ENCODE assay signal across 15 cellular contexts in genomic region chr14:93299831-93300230, GRCh38. TPM values are rescaled to one million over a fixed set of nuclear protein-coding genes. Genes with fewer than 3 reads are reported as not detected.
A peak's percentile ranks its signal among the peaks of the same experiment; 100 is the strongest.
DNase-seq lines count a peak whose midpoint lies in the region; ATAC-seq and TF ChIP-seq lines count a peak whose summit lies in the region.
"Had no signal": no experiment of that assay in that cellular context is flagged by ENCODE, and none has a peak within 500 bp of the region (broad histone marks: within the 10 kb centered on the region; RNA-seq: fewer than 3 reads in every experiment).

No MANE protein-coding gene starts in this region.

- TF ChIP-seq CTCF in WTC11 (IDR thresholded peaks at IDR 0.05) = no peak
- TF ChIP-seq CTCF in fibroblast of villous mesenchyme (IDR thresholded peaks at IDR 0.05; ENCODE audit: insufficient read depth, low read depth, low read length) = no peak
- TF ChIP-seq CTCF in WERI-Rb-1 (IDR thresholded peaks at IDR 0.05; ENCODE audit: low read depth, low read length) = no peak

- no peaks in the 10 kb centered on the region for H3K27me3 Mint-ChIP-seq in WTC11 (ENCODE audit: low read depth)

- H3K4me3 ChIP-seq in fibroblast of villous mesenchyme (ENCODE audit: low read depth, low read length) = no peak overlapping the region
- no peak overlapping the region for H3K4me3 ChIP-seq in subcutaneous abdominal adipose tissue (ENCODE audit: low read depth in 1 of 5, low read length in 5 of 5)
- no peak overlapping the region for H3K4me3 ChIP-seq in WERI-Rb-1 (ENCODE audit: low read depth, low read length)
- H3K4me3 ChIP-seq: SJCRH30 had no signal

- H3K27me3 ChIP-seq in subcutaneous abdominal adipose tissue (ENCODE audit: control insufficient read depth in 5 of 5, insufficient read depth in 4 of 5, low read length in 5 of 5) (no peaks in the 10 kb centered on the region), WERI-Rb-1 (ENCODE audit: insufficient read depth, low read depth, severe bottlenecking) (no peaks in the 10 kb centered on the region)
- H3K27me3 ChIP-seq: SJCRH30 had no signal

- CTCF ChIA-PET in WTC11 (lab: Charles Lee) = interaction anchor here (0.6 kb wide), 1 partner anchor 348 kb away, joined by 3 read pairs; no protein-coding TSS in a partner anchor

- H3K9me3 Mint-ChIP-seq in WTC11 = no peaks in the 10 kb centered on the region

- POLR2A ChIA-PET in WTC11 (lab: Charles Lee) = interaction anchor here (0.7 kb wide), 1 partner anchor 20 kb away, joined by 4 read pairs; no protein-coding TSS in a partner anchor

- H3K27ac ChIP-seq in subcutaneous abdominal adipose tissue (ENCODE audit: low read depth, low read length) = peak overlapping the region; percentile 32
- no peak overlapping the region for H3K27ac ChIP-seq in WERI-Rb-1
- H3K27ac ChIP-seq: KMS-11, SJCRH30 had no signal

- H3K36me3 ChIP-seq in subcutaneous abdominal adipose tissue (ENCODE audit: control insufficient read depth in 5 of 5, insufficient read depth in 5 of 5, low read length in 5 of 5) (no peaks in the 10 kb centered on the region), WERI-Rb-1 (no peaks in the 10 kb centered on the region)
- H3K36me3 ChIP-seq: SJCRH30 had no signal

- peak overlapping the region; percentile 95 for H3K27ac Mint-ChIP-seq in WTC11

- peaks cover 54% of the 10 kb centered on the region for H3K4me1 Mint-ChIP-seq in WTC11

- no peaks in the 10 kb centered on the region for H3K36me3 Mint-ChIP-seq in WTC11

- in situ Hi-C loops in KBM-7 (cut with MboI; ENCODE audit: low pct_unique_long_range_greater_than_20kb, low sequenced_read_pairs) = no loop called here

- ATAC-seq in WTC11 = no peak
- ATAC-seq in GM19455 (IDR thresholded peaks at IDR 0.05; ENCODE audit: unreplicated experiment) = no peak

- H3K4me3 Mint-ChIP-seq in WTC11 = no peak overlapping the region

- peak overlapping the region in 1 of 5 donors; percentile 35 for H3K9ac ChIP-seq in subcutaneous abdominal adipose tissue (ENCODE audit: low read length in 5 of 5)
- H3K9ac ChIP-seq: KMS-11 had no signal

- peaks cover 5 to 33% (median 27%) of the 10 kb centered on the region in 5 donors for H3K4me1 ChIP-seq in subcutaneous abdominal adipose tissue (ENCODE audit: control insufficient read depth in 5 of 5, insufficient read depth in 5 of 5, low read length in 5 of 5)
- H3K4me1 ChIP-seq: SJCRH30 had no signal

- DNase-seq in KBM-7 = peak; percentile 42
- no peak for DNase-seq in WTC11 (ENCODE audit: low spot score)
- peak; percentile 81 for DNase-seq in fibroblast of villous mesenchyme (ENCODE audit: low read depth)
- DNase-seq in WERI-Rb-1 = no peak
- no peak for DNase-seq in stimulated activated CD4-positive, alpha-beta T cell treated with anti-CD3 and anti-CD28 coated beads, Interleukin-15, amount 100 ng/mL, for 24 hours
- DNase-seq: EL, NCI-H1417, NCI-H2029 treated with DMSO at 0.1 percent for 48 hours, RPMI8226, SJCRH30 had no signal

- H3K9me3 ChIP-seq in subcutaneous abdominal adipose tissue (ENCODE audit: control insufficient read depth in 5 of 5, low read length in 5 of 5) = no peaks in the 10 kb centered on the region
- no peaks in the 10 kb centered on the region for H3K9me3 ChIP-seq in WERI-Rb-1 (ENCODE audit: severe bottlenecking)
- H3K9me3 ChIP-seq: SJCRH30 had no signal

TF ChIP-seq in WTC11, 78 proteins besides CTCF, POLR2A, EP300 and RAD21:
- TF ChIP-seq ZNF425 (CRISPR knock-in tag; conservative IDR thresholded peaks at IDR 0.05) = no peak
- TF ChIP-seq TP53 (CRISPR knock-in tag; IDR thresholded peaks at IDR 0.05) = no peak
- TF ChIP-seq USF2 (CRISPR knock-in tag; IDR thresholded peaks at IDR 0.05) = no peak
- TF ChIP-seq, protein P1, sequence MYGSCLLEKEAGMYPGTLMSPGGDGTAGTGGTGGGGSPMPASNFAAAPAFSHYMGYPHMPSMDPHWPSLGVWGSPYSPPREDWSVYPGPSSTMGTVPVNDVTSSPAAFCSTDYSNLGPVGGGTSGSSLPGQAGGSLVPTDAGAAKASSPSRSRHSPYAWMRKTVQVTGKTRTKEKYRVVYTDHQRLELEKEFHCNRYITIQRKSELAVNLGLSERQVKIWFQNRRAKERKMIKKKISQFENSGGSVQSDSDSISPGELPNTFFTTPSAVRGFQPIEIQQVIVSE (CRISPR knock-in tag; IDR thresholded peaks at IDR 0.05; ENCODE audit: borderline replicate concordance) = no peak
- no peak for TF ChIP-seq HMGA2 (CRISPR knock-in tag; IDR thresholded peaks at IDR 0.05)
- no peak for TF ChIP-seq STAT6 (CRISPR knock-in tag; conservative IDR thresholded peaks at IDR 0.05; ENCODE audit: low read depth)
- TF ChIP-seq CREM (CRISPR knock-in tag; IDR thresholded peaks at IDR 0.05) = no peak
- no peak for TF ChIP-seq JAZF1 (CRISPR knock-in tag; IDR thresholded peaks at IDR 0.05)

RNA-seq across cellular contexts. Expression of gene BTBD7, which starts 33.0 kb away (rescaled TPM):
- total RNA-seq in WTC11 (2021) = 29.2 to 34.1 TPM (median 31.3 TPM) in 3 replicates
- 29.0 and 35.4 TPM in 2 replicates for total RNA-seq in fibroblast of villous mesenchyme

RNA-seq across cellular contexts. Expression of gene COX8C, which starts 47.2 kb away (rescaled TPM):
- not detected in 3 replicates for total RNA-seq in WTC11 (2021)
- not detected in 2 replicates for total RNA-seq in fibroblast of villous mesenchyme
- total RNA-seq: MCF 10A, OCI-LY7, SJCRH30 had no signal

Comparison
In these comparisons a context has a peak if more than half of its experiments do, and no peak if none do; other contexts are left out.
1. DNase-seq: peak in KBM-7 (single experiment) and fibroblast of villous mesenchyme (single experiment); none in WTC11 (single experiment), WERI-Rb-1 (single experiment) and stimulated activated CD4-positive, alpha-beta T cell treated with anti-CD3 and anti-CD28 coated beads, Interleukin-15, amount 100 ng/mL, for 24 hours (single experiment).